In the genomic region with DNA sequence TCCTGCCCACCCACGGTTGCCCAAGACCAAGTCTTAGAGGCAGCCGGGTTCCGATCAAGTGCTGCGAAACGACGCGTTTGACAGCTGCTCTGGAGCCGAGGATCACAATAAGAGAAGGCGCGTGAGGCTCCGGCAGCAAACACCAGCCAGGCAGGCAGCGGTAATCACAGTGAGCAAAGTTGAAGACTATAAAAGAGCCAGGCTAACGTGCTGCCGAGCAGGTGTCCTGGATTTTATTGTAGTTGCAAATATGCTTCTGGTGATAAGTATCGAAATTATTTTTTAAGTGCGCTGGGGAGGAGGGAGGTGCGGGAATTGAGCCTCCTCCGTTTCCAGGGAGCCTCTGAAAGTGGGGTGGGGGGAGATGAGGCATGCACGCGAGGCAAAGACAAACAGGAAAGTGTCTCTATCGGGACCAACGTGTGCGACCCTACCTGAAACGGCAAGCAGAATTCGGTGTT, we compare ENCODE assay signal across 9 cellular contexts. TPM values are rescaled to one million over a fixed set of nuclear protein-coding genes. Genes with fewer than 3 reads are reported as not detected.
DNase-seq lines count a peak whose midpoint lies in the region; ATAC-seq and TF ChIP-seq lines count a peak whose summit lies in the region.
"Had no signal": no experiment of that assay in that cellular context is flagged by ENCODE, and none has a peak within 500 bp of the region (broad histone marks: within the 10 kb centered on the region; RNA-seq: fewer than 3 reads in every experiment).

No MANE protein-coding gene starts in this region.

- H3K9me3 Mint-ChIP-seq in activated CD4-positive, alpha-beta memory T cell treated with anti-CD3 and anti-CD28 coated beads, Interleukin-2, amount 10 ng/mL, durations not matched to agents 7 days and 5 days = no peaks in the 10 kb centered on the region

- H3K27me3 Mint-ChIP-seq in activated CD4-positive, alpha-beta memory T cell treated with anti-CD3 and anti-CD28 coated beads, Interleukin-2, amount 10 ng/mL, durations not matched to agents 7 days and 5 days = peaks cover 28% of the 10 kb centered on the region

- H3K4me3 ChIP-seq in brain microvascular endothelial cell (ENCODE audit: low read depth, low read length) (peak overlapping the region; percentile 37), left lung (no peak overlapping the region)
- H3K4me3 ChIP-seq: HAP-1 had no signal

- DNase-seq in NCI-H510A treated with DMSO at 0.1 percent for 48 hours (lab: John Stamatoyannopoulos, UW) (peak; percentile 36), NCI-H510A (lab: John Stamatoyannopoulos, UW) (no peak), brain microvascular endothelial cell (no peak), left lung (peak in 1 of 2 donors; percentile 45), DMS114 treated with DMSO at 0.1 percent for 48 hours (lab: John Stamatoyannopoulos, UW; ENCODE audit: unreplicated experiment) (no peak)
- DNase-seq in activated CD4-positive, alpha-beta memory T cell treated with anti-CD3 and anti-CD28 coated beads, Interleukin-2, amount 10 ng/mL, durations not matched to agents 7 days and 5 days = no peak

- ATAC-seq in left lung = peak; percentile 48
- no peak for ATAC-seq in HG03139 (IDR thresholded peaks at IDR 0.05; ENCODE audit: unreplicated experiment)

- no peaks in the 10 kb centered on the region for H3K9me3 ChIP-seq in left lung
- H3K9me3 ChIP-seq: HAP-1 had no signal

- H3K27ac ChIP-seq in brain microvascular endothelial cell = no peak overlapping the region
- H3K27ac ChIP-seq in left lung = no peak overlapping the region
- H3K27ac ChIP-seq in temporal lobe (ENCODE audit: low read depth, low read length) = peak overlapping the region; percentile 51

- no peaks in the 10 kb centered on the region for H3K36me3 ChIP-seq in brain microvascular endothelial cell (replicated peaks)
- H3K36me3 ChIP-seq in left lung = no peaks in the 10 kb centered on the region
- H3K36me3 ChIP-seq: HAP-1 had no signal

- H3K27me3 ChIP-seq in brain microvascular endothelial cell (replicated peaks) (no peaks in the 10 kb centered on the region), left lung (peaks cover 47 to 74% of the 10 kb centered on the region in 2 donors)

- TF ChIP-seq CTCF in brain microvascular endothelial cell (IDR thresholded peaks at IDR 0.05; ENCODE audit: low read depth, low read length, missing control alignments) (no peak), left lung (IDR thresholded peaks at IDR 0.05) (no peak)

- CTCF ChIA-PET in activated CD4-positive, alpha-beta memory T cell treated with anti-CD3 and anti-CD28 coated beads, Interleukin-2, amount 10 ng/mL, durations not matched to agents 7 days and 5 days (lab: Charles Lee) = no interaction called here

- no peaks in the 10 kb centered on the region for H3K36me3 Mint-ChIP-seq in activated CD4-positive, alpha-beta memory T cell treated with anti-CD3 and anti-CD28 coated beads, Interleukin-2, amount 10 ng/mL, durations not matched to agents 7 days and 5 days (ENCODE audit: low read depth)

- POLR2A ChIA-PET in activated CD4-positive, alpha-beta memory T cell treated with anti-CD3 and anti-CD28 coated beads, Interleukin-2, amount 10 ng/mL, durations not matched to agents 7 days and 5 days (lab: Charles Lee) = no interaction called here

- intact Hi-C loops in left lung (cut with DNase I) = no loop called here

- H3K4me3 Mint-ChIP-seq in activated CD4-positive, alpha-beta memory T cell treated with anti-CD3 and anti-CD28 coated beads, Interleukin-2, amount 10 ng/mL, durations not matched to agents 7 days and 5 days = no peak overlapping the region

- H3K4me1 ChIP-seq in left lung = no peaks in the 10 kb centered on the region

- in situ Hi-C loops in brain microvascular endothelial cell (cut with HindIII; ENCODE audit: low pct_ligation_motif_present, low sequenced_read_pairs) = no loop called here

- no peak overlapping the region for H3K27ac Mint-ChIP-seq in activated CD4-positive, alpha-beta memory T cell treated with anti-CD3 and anti-CD28 coated beads, Interleukin-2, amount 10 ng/mL, durations not matched to agents 7 days and 5 days

- H3K4me1 Mint-ChIP-seq in activated CD4-positive, alpha-beta memory T cell treated with anti-CD3 and anti-CD28 coated beads, Interleukin-2, amount 10 ng/mL, durations not matched to agents 7 days and 5 days = peaks cover 7% of the 10 kb centered on the region

RNA-seq across cellular contexts. Expression of a gene that starts 0.6 kb away (rescaled TPM):
- total RNA-seq in left lung = 1 to 10 TPM in 1 of 2 donors, not detected in 1; 1.3 TPM
- 74.0 TPM for total RNA-seq in temporal lobe
- not detected for total RNA-seq in activated CD4-positive, alpha-beta memory T cell treated with anti-CD3 and anti-CD28 coated beads, Interleukin-2, amount 10 ng/mL, durations not matched to agents 7 days and 5 days

Comparison
In these comparisons a context has a peak if more than half of its experiments do, and no peak if none do; other contexts are left out.
1. RNA of a gene that starts 0.6 kb away (total RNA-seq): 74.0 TPM in temporal lobe (single experiment); 1.3 TPM in left lung and not detected in activated CD4-positive, alpha-beta memory T cell treated with anti-CD3 and anti-CD28 coated beads, Interleukin-2, amount 10 ng/mL, durations not matched to agents 7 days and 5 days; every median in the first group is over 10 times any median in the second.